17 cellular contexts compared by ENCODE assay signal in the genomic region with DNA sequence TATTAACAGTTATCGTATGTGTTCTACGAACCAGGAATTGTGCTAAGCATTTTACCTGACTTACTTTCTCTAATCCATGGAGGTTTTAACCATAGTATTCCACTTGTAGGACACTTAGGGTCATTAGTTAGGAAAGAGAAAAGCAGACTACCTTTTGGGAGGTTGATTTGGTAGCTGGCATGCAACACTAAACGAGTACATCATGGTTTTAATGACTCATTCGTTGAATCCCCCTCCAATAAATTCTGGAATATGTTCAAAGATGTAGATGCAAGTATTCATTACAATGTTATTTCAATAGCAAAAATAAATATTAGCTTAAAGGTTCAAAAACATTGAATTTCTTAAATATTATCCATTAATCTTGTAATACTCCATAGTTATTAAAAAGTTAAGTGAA.
"Had no signal": no experiment of that assay in that cellular context is flagged by ENCODE, and none has a peak within 500 bp of the region (broad histone marks: within the 10 kb centered on the region; RNA-seq: fewer than 3 reads in every experiment).

No MANE protein-coding gene starts in this region.

- H3K27me3 Mint-ChIP-seq: activated CD4-positive, alpha-beta T cell treated with anti-CD3 and anti-CD28 coated beads, Interleukin-2, amount 10 ng/mL, durations not matched to agents 7 days and 5 days; progenitor cell of endocrine pancreas had no signal

- H3K36me3 ChIP-seq: right atrium auricular region, transverse colon, vagina had no signal

- H3K27ac ChIP-seq: right atrium auricular region, transverse colon, vagina had no signal

- H3K4me1 Mint-ChIP-seq: activated B cell treated with CpG ODN at 0.5 μM for 24 hours; activated CD4-positive, alpha-beta T cell treated with anti-CD3 and anti-CD28 coated beads, Interleukin-2, amount 10 ng/mL, durations not matched to agents 7 days and 5 days; activated naive CD8-positive, alpha-beta T cell treated with anti-CD3 and anti-CD28 coated beads, Interleukin-2, amount 10 ng/mL, durations not matched to agents 7 days and 5 days; endodermal cell; memory B cell had no signal

- H3K27ac Mint-ChIP-seq: activated B cell treated with CpG ODN at 0.5 μM for 24 hours; activated CD4-positive, alpha-beta T cell treated with anti-CD3 and anti-CD28 coated beads, Interleukin-2, amount 10 ng/mL, durations not matched to agents 7 days and 5 days; activated naive CD8-positive, alpha-beta T cell treated with anti-CD3 and anti-CD28 coated beads, Interleukin-2, amount 10 ng/mL, durations not matched to agents 7 days and 5 days; activated T-helper 1 cell treated with anti-CD3 and anti-CD28 coated beads, Interleukin-12 subunit alpha, Interleukin-12 subunit beta, Interleukin-2, Interleukin-4 antibody, amounts not matched to agents 30 ng/mL and 10 ng/mL and 1 ng/mL, durations not matched to agents 14 hours and 24 hours and 36 hours; endodermal cell; memory B cell; nephron progenitor cell; progenitor cell of endocrine pancreas had no signal

- DNase-seq: activated B cell treated with CpG ODN at 0.5 μM for 24 hours; activated CD4-positive, alpha-beta T cell treated with anti-CD3 and anti-CD28 coated beads, Interleukin-2, amount 10 ng/mL, durations not matched to agents 7 days and 5 days; activated naive CD8-positive, alpha-beta T cell treated with anti-CD3 and anti-CD28 coated beads, Interleukin-2, amount 10 ng/mL, durations not matched to agents 7 days and 5 days; endodermal cell; hippocampal formation; kidney glomerular epithelial cell; left ventricle myocardium superior; nephron progenitor cell; small intestine; stimulated activated naive CD8-positive, alpha-beta T cell treated with anti-CD3 and anti-CD28 coated beads, Interleukin-15, Interleukin-2, amounts not matched to agents 100 U/mL and 50 U/mL, for 24 hours; T-helper 2 cell; transverse colon had no signal

- H3K4me3 Mint-ChIP-seq: activated B cell treated with CpG ODN at 0.5 μM for 24 hours; activated CD4-positive, alpha-beta T cell treated with anti-CD3 and anti-CD28 coated beads, Interleukin-2, amount 10 ng/mL, durations not matched to agents 7 days and 5 days; activated naive CD8-positive, alpha-beta T cell treated with anti-CD3 and anti-CD28 coated beads, Interleukin-2, amount 10 ng/mL, durations not matched to agents 7 days and 5 days; activated T-helper 1 cell treated with anti-CD3 and anti-CD28 coated beads, Interleukin-12 subunit alpha, Interleukin-12 subunit beta, Interleukin-2, Interleukin-4 antibody, amounts not matched to agents 30 ng/mL and 10 ng/mL and 1 ng/mL, durations not matched to agents 14 hours and 24 hours and 36 hours; endodermal cell; memory B cell; nephron progenitor cell had no signal

- H3K4me3 ChIP-seq: right atrium auricular region, transverse colon, vagina had no signal

- H3K36me3 Mint-ChIP-seq: activated naive CD8-positive, alpha-beta T cell treated with anti-CD3 and anti-CD28 coated beads, Interleukin-2, amount 10 ng/mL, durations not matched to agents 7 days and 5 days; memory B cell had no signal

- H3K4me1 ChIP-seq: right atrium auricular region, vagina had no signal

- ATAC-seq: left ventricle myocardium superior; stimulated activated naive CD8-positive, alpha-beta T cell treated with anti-CD3 and anti-CD28 coated beads, Interleukin-15, Interleukin-2, amounts not matched to agents 100 U/mL and 50 U/mL, for 24 hours had no signal

- H3K27me3 ChIP-seq: right atrium auricular region, transverse colon, vagina had no signal

- H3K9me3 Mint-ChIP-seq: activated B cell treated with CpG ODN at 0.5 μM for 24 hours; activated CD4-positive, alpha-beta T cell treated with anti-CD3 and anti-CD28 coated beads, Interleukin-2, amount 10 ng/mL, durations not matched to agents 7 days and 5 days; activated naive CD8-positive, alpha-beta T cell treated with anti-CD3 and anti-CD28 coated beads, Interleukin-2, amount 10 ng/mL, durations not matched to agents 7 days and 5 days; activated T-helper 1 cell treated with anti-CD3 and anti-CD28 coated beads, Interleukin-12 subunit alpha, Interleukin-12 subunit beta, Interleukin-2, Interleukin-4 antibody, amounts not matched to agents 30 ng/mL and 10 ng/mL and 1 ng/mL, durations not matched to agents 14 hours and 24 hours and 36 hours; endodermal cell had no signal

- H3K9me3 ChIP-seq: right atrium auricular region, transverse colon, vagina had no signal
